In the genomic region with DNA sequence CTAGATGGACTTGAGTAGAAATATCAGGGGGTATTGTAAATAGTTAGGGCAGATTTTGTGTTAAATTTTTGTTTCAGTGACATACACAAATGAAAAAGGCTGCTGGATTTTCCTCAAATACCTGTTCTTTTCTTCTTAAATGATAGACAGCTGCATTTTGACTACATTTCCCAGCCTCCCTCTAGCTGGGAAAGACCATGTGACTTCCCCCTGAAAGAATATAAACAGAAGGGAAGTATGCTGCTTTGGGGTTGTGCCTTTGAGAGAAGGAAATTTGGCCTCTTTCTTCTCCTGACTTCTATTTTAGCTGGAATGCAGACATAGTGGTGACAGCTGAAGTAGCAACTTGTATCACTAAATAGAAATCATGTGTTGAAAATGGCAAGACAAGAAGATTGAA, we compare ENCODE assay signal across 27 cellular contexts.
"Had no signal": no experiment of that assay in that cellular context is flagged by ENCODE, and none has a peak within 500 bp of the region (broad histone marks: within the 10 kb centered on the region; RNA-seq: fewer than 3 reads in every experiment).

No MANE protein-coding gene starts in this region.

- H3K36me3 Mint-ChIP-seq: activated CD4-positive, alpha-beta memory T cell treated with anti-CD3 and anti-CD28 coated beads for 36 hours; activated naive CD4-positive, alpha-beta T cell treated with anti-CD3 and anti-CD28 coated beads, Interleukin-2, amount 10 ng/mL, durations not matched to agents 7 days and 5 days; activated naive CD8-positive, alpha-beta T cell; brain had no signal

- DNase-seq: activated CD4-positive, alpha-beta memory T cell treated with anti-CD3 and anti-CD28 coated beads for 36 hours; activated CD4-positive, alpha-beta T cell treated with anti-CD3 and anti-CD28 coated beads for 36 hours; activated CD4-positive, alpha-beta T cell treated with anti-CD3 and anti-CD28 coated beads, Interleukin-2, amount 10 ng/mL, durations not matched to agents 7 days and 5 days; activated CD8-positive, alpha-beta memory T cell treated with anti-CD3 and anti-CD28 coated beads, Interleukin-2, amount 50 U/mL, for 4 hours; activated effector memory CD4-positive, alpha-beta T cell treated with Interleukin-2 at 50 U/mL for 16 hours; activated naive CD4-positive, alpha-beta T cell treated with anti-CD3 and anti-CD28 coated beads, Interleukin-2, amount 10 ng/mL, durations not matched to agents 7 days and 5 days; activated naive CD8-positive, alpha-beta T cell treated with anti-CD3 and anti-CD28 coated beads, Interleukin-2, amount 50 U/mL, for 24 hours; activated T-cell treated with anti-CD3 and anti-CD28 coated beads for 4 hours; activated T-cell treated with anti-CD3 and anti-CD28 coated beads, Interleukin-2, amount 50 U/mL, for 4 hours; anterior cingulate cortex; KBM-7; MG63; NCI-H1048; NCI-H1105 treated with DMSO at 0.1 percent for 48 hours; NCI-H1436; NCI-H1694; NCI-H2029 treated with DMSO at 0.1 percent for 48 hours; NCI-H2107; NCI-H345; NCI-H524 treated with DMSO at 0.1 percent for 48 hours; NK-92 treated with Interleukin-12 subunit alpha and Interleukin-12 subunit beta, amount 100 ng/mL, for 24 hours; Right ventricle myocardium superior had no signal

- H3K27me3 Mint-ChIP-seq: activated CD4-positive, alpha-beta memory T cell treated with anti-CD3 and anti-CD28 coated beads for 36 hours; activated CD4-positive, alpha-beta T cell treated with anti-CD3 and anti-CD28 coated beads for 36 hours; activated CD4-positive, alpha-beta T cell treated with anti-CD3 and anti-CD28 coated beads, Interleukin-2, amount 10 ng/mL, durations not matched to agents 7 days and 5 days; activated naive CD4-positive, alpha-beta T cell treated with anti-CD3 and anti-CD28 coated beads, Interleukin-2, amount 10 ng/mL, durations not matched to agents 7 days and 5 days; activated naive CD8-positive, alpha-beta T cell; activated naive CD8-positive, alpha-beta T cell treated with anti-CD3 and anti-CD28 coated beads, Interleukin-2, amount 50 U/mL, for 24 hours; brain had no signal

- H3K36me3 ChIP-seq: MG63 had no signal

- H3K27me3 ChIP-seq: MG63 had no signal

- H3K4me1 Mint-ChIP-seq: activated CD4-positive, alpha-beta T cell treated with anti-CD3 and anti-CD28 coated beads for 36 hours; activated CD4-positive, alpha-beta T cell treated with anti-CD3 and anti-CD28 coated beads, Interleukin-2, amount 10 ng/mL, durations not matched to agents 7 days and 5 days; activated naive CD4-positive, alpha-beta T cell treated with anti-CD3 and anti-CD28 coated beads, Interleukin-2, amount 10 ng/mL, durations not matched to agents 7 days and 5 days; activated naive CD8-positive, alpha-beta T cell treated with anti-CD3 and anti-CD28 coated beads, Interleukin-2, amount 50 U/mL, for 24 hours; brain had no signal

- H3K27ac Mint-ChIP-seq: activated CD4-positive, alpha-beta memory T cell treated with anti-CD3 and anti-CD28 coated beads for 36 hours; activated CD4-positive, alpha-beta T cell treated with anti-CD3 and anti-CD28 coated beads for 36 hours; activated CD4-positive, alpha-beta T cell treated with anti-CD3 and anti-CD28 coated beads, Interleukin-2, amount 10 ng/mL, durations not matched to agents 7 days and 5 days; activated naive CD4-positive, alpha-beta T cell treated with anti-CD3 and anti-CD28 coated beads, Interleukin-2, amount 10 ng/mL, durations not matched to agents 7 days and 5 days; activated naive CD8-positive, alpha-beta T cell; activated naive CD8-positive, alpha-beta T cell treated with anti-CD3 and anti-CD28 coated beads, Interleukin-2, amount 50 U/mL, for 24 hours; T-helper 1 cell treated with Interleukin-12 subunit alpha and Interleukin-12 subunit beta and Interleukin-4 antibody, amounts not matched to agents 30 μg/mL and 1 μg/mL, for 36 hours; T-helper 2 cell treated with Interferon-gamma antibody and Interleukin-4, amounts not matched to agents 5 μg/mL and 100 μg/mL, for 36 hours had no signal

- H3K9me3 Mint-ChIP-seq: brain had no signal

- H3K4me3 ChIP-seq: MG63 had no signal

- H3K9me3 ChIP-seq: MG63 had no signal

- ATAC-seq: activated CD4-positive, alpha-beta T cell treated with anti-CD3 and anti-CD28 coated beads for 36 hours; activated CD4-positive, CD25-positive, alpha-beta regulatory T cell treated with anti-CD3 and anti-CD28 coated beads, Interleukin-2, amount 50 U/mL, for 24 hours; activated naive CD8-positive, alpha-beta T cell treated with anti-CD3 and anti-CD28 coated beads, Interleukin-2, amount 50 U/mL, for 24 hours; activated T-cell treated with anti-CD3 and anti-CD28 coated beads, Interleukin-2, amount 50 U/mL, for 4 hours had no signal

- H3K4me3 Mint-ChIP-seq: activated CD4-positive, alpha-beta memory T cell treated with anti-CD3 and anti-CD28 coated beads for 36 hours; activated CD4-positive, alpha-beta T cell treated with anti-CD3 and anti-CD28 coated beads for 36 hours; activated CD4-positive, alpha-beta T cell treated with anti-CD3 and anti-CD28 coated beads, Interleukin-2, amount 10 ng/mL, durations not matched to agents 7 days and 5 days; activated naive CD4-positive, alpha-beta T cell treated with anti-CD3 and anti-CD28 coated beads, Interleukin-2, amount 10 ng/mL, durations not matched to agents 7 days and 5 days; activated naive CD8-positive, alpha-beta T cell; activated naive CD8-positive, alpha-beta T cell treated with anti-CD3 and anti-CD28 coated beads, Interleukin-2, amount 50 U/mL, for 24 hours; activated T-cell treated with anti-CD3 and anti-CD28 coated beads, Interleukin-2, amount 50 U/mL, for 4 hours; brain; T-helper 1 cell treated with Interleukin-12 subunit alpha and Interleukin-12 subunit beta and Interleukin-4 antibody, amounts not matched to agents 30 μg/mL and 1 μg/mL, for 36 hours; T-helper 2 cell treated with Interferon-gamma antibody and Interleukin-4, amounts not matched to agents 5 μg/mL and 100 μg/mL, for 36 hours had no signal
